In the genomic region with DNA sequence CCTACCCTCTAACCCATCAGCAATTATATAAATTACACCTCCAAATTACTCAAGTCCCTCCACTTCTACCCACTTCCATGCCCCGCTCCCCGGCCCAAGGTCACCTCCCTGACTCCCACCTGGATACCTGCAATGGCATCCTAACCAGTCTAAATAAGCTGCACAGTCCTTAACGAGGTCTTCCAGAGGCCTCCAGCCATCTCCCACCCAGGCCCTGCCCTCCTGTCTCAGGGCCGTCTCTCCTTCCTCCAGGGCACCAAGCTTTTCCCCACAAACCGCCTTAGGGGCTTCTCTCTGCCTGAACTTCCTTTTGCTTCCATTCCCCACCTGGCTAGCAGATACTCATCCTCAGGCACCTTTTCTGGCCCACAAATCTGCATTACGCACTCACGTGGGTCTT, we compare ENCODE assay signal across 19 cellular contexts. TPM values are rescaled to one million over a fixed set of nuclear protein-coding genes. Genes with fewer than 3 reads are reported as not detected.
A peak's percentile ranks its signal among the peaks of the same experiment; 100 is the strongest.
DNase-seq lines count a peak whose midpoint lies in the region; ATAC-seq and TF ChIP-seq lines count a peak whose summit lies in the region.
"Had no signal": no experiment of that assay in that cellular context is flagged by ENCODE, and none has a peak within 500 bp of the region (broad histone marks: within the 10 kb centered on the region; RNA-seq: fewer than 3 reads in every experiment).

No MANE protein-coding gene starts in this region.

- no TSS peak for BruUV-seq in Caco-2 (replicated peaks; lab: Mats Ljungman, UMichigan)

- DNase-seq in NCI-H69 (lab: John Stamatoyannopoulos, UW) (peak; percentile 32), naive B cell (no peak), Caco-2 (no peak), ureter (ENCODE audit: low spot score) (no peak)
- DNase-seq in natural killer cell treated with Interleukin-12 subunit alpha and Interleukin-12 subunit beta and Interleukin-15 and Interleukin-18, amount 100 ng/mL, for 72 hours (ENCODE audit: low spot score), result no peak
- DNase-seq: BE2C; C1 segment of cervical spinal cord; Calu3; CD4-positive, alpha-beta memory T cell; CD4-positive, CD25-positive, alpha-beta regulatory T cell; CD8-positive, alpha-beta memory T cell; COR-L47; DMS79 treated with DMSO at 0.1 percent for 48 hours; GF-D8 had no signal

- H3K27me3 Mint-ChIP-seq in naive B cell (no peaks in the 10 kb centered on the region), Caco-2 (ENCODE audit: insufficient read depth, unreplicated experiment) (peaks cover 31% of the 10 kb centered on the region)
- H3K27me3 Mint-ChIP-seq in natural killer cell treated with Interleukin-12 subunit alpha and Interleukin-12 subunit beta and Interleukin-15 and Interleukin-18, amount 100 ng/mL, for 72 hours, result no peaks in the 10 kb centered on the region

- H3K4me1 Mint-ChIP-seq in naive B cell, result peaks cover 39 to 54% (median 49%) of the 10 kb centered on the region in 3 donors
- peaks cover 33 to 43% of the 10 kb centered on the region in 2 donors for H3K4me1 Mint-ChIP-seq in natural killer cell treated with Interleukin-12 subunit alpha and Interleukin-12 subunit beta and Interleukin-15 and Interleukin-18, amount 100 ng/mL, for 72 hours (ENCODE audit: low read depth in 2 of 2)
- H3K4me1 Mint-ChIP-seq in Caco-2 (ENCODE audit: low read depth, unreplicated experiment), result no peaks in the 10 kb centered on the region

- POLR2A ChIA-PET in Caco-2 (lab: Charles Lee), result no interaction called here

- H3K36me3 ChIP-seq in Caco-2 (ENCODE audit: control insufficient read depth, insufficient read depth, low read length), result no peaks in the 10 kb centered on the region
- H3K36me3 ChIP-seq: BE2C, BLaER1 had no signal

- no peak overlapping the region for H3K4me3 Mint-ChIP-seq in naive B cell
- no peak overlapping the region for H3K4me3 Mint-ChIP-seq in natural killer cell treated with Interleukin-12 subunit alpha and Interleukin-12 subunit beta and Interleukin-15 and Interleukin-18, amount 100 ng/mL, for 72 hours
- no peak overlapping the region for H3K4me3 Mint-ChIP-seq in Caco-2 (ENCODE audit: unreplicated experiment)
- H3K4me3 Mint-ChIP-seq: CD14-positive monocyte; CD4-positive, alpha-beta memory T cell; CD4-positive, CD25-positive, alpha-beta regulatory T cell; CD8-positive, alpha-beta memory T cell had no signal

- no peak for TF ChIP-seq CTCF in Caco-2 (IDR thresholded peaks at IDR 0.05; ENCODE audit: insufficient read depth in 1 of 2, low read depth in 1 of 2, low read length in 1 of 2, severe bottlenecking in 1 of 2, unreplicated experiment in 1 of 2)

- intact Hi-C loops in Caco-2 (cut with micrococcal nuclease; ENCODE audit: unreplicated experiment), result no loop called here

- peaks cover 5 to 7% of the 10 kb centered on the region in 2 donors for H3K36me3 Mint-ChIP-seq in naive B cell
- no peaks in the 10 kb centered on the region for H3K36me3 Mint-ChIP-seq in natural killer cell treated with Interleukin-12 subunit alpha and Interleukin-12 subunit beta and Interleukin-15 and Interleukin-18, amount 100 ng/mL, for 72 hours
- no peaks in the 10 kb centered on the region for H3K36me3 Mint-ChIP-seq in Caco-2 (ENCODE audit: insufficient read depth, unreplicated experiment)
- H3K36me3 Mint-ChIP-seq: CD4-positive, alpha-beta memory T cell; CD4-positive, CD25-positive, alpha-beta regulatory T cell; CD8-positive, alpha-beta memory T cell had no signal

- peaks cover 4% of the 10 kb centered on the region; the same call in 1 of the 2 replicates for H3K4me1 ChIP-seq in Caco-2
- H3K4me1 ChIP-seq: A549, BE2C had no signal

- peaks cover 6% of the 10 kb centered on the region for H3K27me3 ChIP-seq in Caco-2 (replicated peaks; ENCODE audit: control insufficient read depth, insufficient read depth, low read length)
- H3K27me3 ChIP-seq: BE2C, BLaER1 had no signal

- ATAC-seq in naive B cell (ENCODE audit: low read depth in 2 of 2) (no peak), GM18867 (IDR thresholded peaks at IDR 0.05; ENCODE audit: unreplicated experiment) (no peak)
- no peak for ATAC-seq in natural killer cell treated with Interleukin-12 subunit alpha and Interleukin-12 subunit beta and Interleukin-15 and Interleukin-18, amount 100 ng/mL, for 72 hours
- ATAC-seq: A549 had no signal

- no peaks in the 10 kb centered on the region for H3K9me3 ChIP-seq in Caco-2
- H3K9me3 ChIP-seq: A549, BE2C, BLaER1 had no signal

- H3K27ac Mint-ChIP-seq in naive B cell (peak overlapping the region in 4 of 6 donors; percentile 47 to 93 (median 76)), Caco-2 (ENCODE audit: unreplicated experiment) (no peak overlapping the region)
- H3K27ac Mint-ChIP-seq in natural killer cell treated with Interleukin-12 subunit alpha and Interleukin-12 subunit beta and Interleukin-15 and Interleukin-18, amount 100 ng/mL, for 72 hours, result peak overlapping the region; percentile 7 to 70
- H3K27ac Mint-ChIP-seq: CD4-positive, alpha-beta memory T cell; CD4-positive, CD25-positive, alpha-beta regulatory T cell had no signal

- H3K9me3 Mint-ChIP-seq in naive B cell (no peaks in the 10 kb centered on the region), Caco-2 (ENCODE audit: unreplicated experiment) (no peaks in the 10 kb centered on the region)
- H3K9me3 Mint-ChIP-seq in natural killer cell treated with Interleukin-12 subunit alpha and Interleukin-12 subunit beta and Interleukin-15 and Interleukin-18, amount 100 ng/mL, for 72 hours, result no peaks in the 10 kb centered on the region

- H3K4me3 ChIP-seq in Caco-2 (ENCODE audit: low read depth, low read length), result no peak overlapping the region
- H3K4me3 ChIP-seq: A549, BLaER1 had no signal

- CTCF ChIA-PET in Caco-2 (lab: Charles Lee), result no interaction called here

RNA-seq across cellular contexts. Expression of a gene that starts 4.8 kb away (rescaled TPM):
- polyA plus RNA-seq in naive B cell (ENCODE audit: low read depth in 6 of 6), result 10 to 100 TPM in 1 of 6 donors, 1 to 10 TPM in 5; 2.7 to 12.5 (median 6.2) TPM
- total RNA-seq in natural killer cell treated with Interleukin-12 subunit alpha and Interleukin-12 subunit beta and Interleukin-15 and Interleukin-18, amount 100 ng/mL, for 72 hours, result 10 to 100 TPM in 1 of 2 donors, 1 to 10 TPM in 1; 4.1 to 10.2 TPM
- total RNA-seq in Caco-2 (2022), result 0.23 TPM in 1 of 2 replicates, not detected in the other
- 8.5 TPM for total RNA-seq in ureter
- total RNA-seq: A172 had no signal
- polyA plus RNA-seq: CD4-positive, alpha-beta memory T cell; CD4-positive, CD25-positive, alpha-beta regulatory T cell had no signal
